ENCODE assay signal across 8 cellular contexts in genomic region chr12:92987846-92988621, GRCh38. TPM values are rescaled to one million over a fixed set of nuclear protein-coding genes. Genes with fewer than 3 reads are reported as not detected.
DNase-seq lines count a peak whose midpoint lies in the region; ATAC-seq and TF ChIP-seq lines count a peak whose summit lies in the region.

No MANE protein-coding gene starts in this region.

- H3K27ac Mint-ChIP-seq in activated T-helper 1 cell treated with anti-CD3 and anti-CD28 coated beads, Interleukin-12 subunit alpha, Interleukin-12 subunit beta, Interleukin-2, Interleukin-4 antibody, amounts not matched to agents 30 ng/mL and 10 ng/mL and 1 ng/mL, durations not matched to agents 14 hours and 24 hours and 36 hours: peak overlapping the region; percentile 79
- H3K27ac Mint-ChIP-seq in mesothelial cell of epicardium: peak overlapping the region; percentile 17

- POLR2A ChIA-PET in RWPE1 (lab: Yijun Ruan, JAX; ENCODE audit: low non-redundant PET): no interaction called here

- H3K36me3 Mint-ChIP-seq in activated T-helper 1 cell treated with anti-CD3 and anti-CD28 coated beads, Interleukin-12 subunit alpha, Interleukin-12 subunit beta, Interleukin-2, Interleukin-4 antibody, amounts not matched to agents 30 ng/mL and 10 ng/mL and 1 ng/mL, durations not matched to agents 14 hours and 24 hours and 36 hours (ENCODE audit: low read depth): no peaks in the 10 kb centered on the region
- no peaks in the 10 kb centered on the region for H3K36me3 Mint-ChIP-seq in mesothelial cell of epicardium

- peak overlapping the region; percentile 62 for H3K4me3 Mint-ChIP-seq in activated T-helper 1 cell treated with anti-CD3 and anti-CD28 coated beads, Interleukin-12 subunit alpha, Interleukin-12 subunit beta, Interleukin-2, Interleukin-4 antibody, amounts not matched to agents 30 ng/mL and 10 ng/mL and 1 ng/mL, durations not matched to agents 14 hours and 24 hours and 36 hours
- no peak overlapping the region for H3K4me3 Mint-ChIP-seq in mesothelial cell of epicardium

- H3K27me3 Mint-ChIP-seq in activated T-helper 1 cell treated with anti-CD3 and anti-CD28 coated beads, Interleukin-12 subunit alpha, Interleukin-12 subunit beta, Interleukin-2, Interleukin-4 antibody, amounts not matched to agents 30 ng/mL and 10 ng/mL and 1 ng/mL, durations not matched to agents 14 hours and 24 hours and 36 hours (ENCODE audit: insufficient read depth): no peaks in the 10 kb centered on the region
- H3K27me3 Mint-ChIP-seq in mesothelial cell of epicardium (ENCODE audit: low read depth): no peaks in the 10 kb centered on the region

- CTCF ChIA-PET in RWPE1 (lab: Yijun Ruan, JAX): interaction anchor here (0.5 to 1.8 kb wide), 22 partner anchors 9 to 1472 kb away, joined by 3 to 18 read pairs (median 4); no protein-coding TSS in a partner anchor

- no peak overlapping the region for H3K4me3 ChIP-seq in foreskin fibroblast (ENCODE audit: low read depth in 1 of 2, low read length in 2 of 2)

- H3K4me1 Mint-ChIP-seq in activated T-helper 1 cell treated with anti-CD3 and anti-CD28 coated beads, Interleukin-12 subunit alpha, Interleukin-12 subunit beta, Interleukin-2, Interleukin-4 antibody, amounts not matched to agents 30 ng/mL and 10 ng/mL and 1 ng/mL, durations not matched to agents 14 hours and 24 hours and 36 hours (ENCODE audit: low read depth): peaks cover 30% of the 10 kb centered on the region
- peaks cover 21% of the 10 kb centered on the region for H3K4me1 Mint-ChIP-seq in mesothelial cell of epicardium

- ATAC-seq in GM21360 (IDR thresholded peaks at IDR 0.05; ENCODE audit: unreplicated experiment): peak; percentile 86
- ATAC-seq in HG03520 (IDR thresholded peaks at IDR 0.05; ENCODE audit: unreplicated experiment): peak; percentile 70

- peak; percentile 48 for DNase-seq in GM10266 (ENCODE audit: extremely low spot score)
- no peak for DNase-seq in activated T-helper 1 cell treated with anti-CD3 and anti-CD28 coated beads, Interleukin-12 subunit alpha, Interleukin-12 subunit beta, Interleukin-2, Interleukin-4 antibody, amounts not matched to agents 30 ng/mL and 10 ng/mL and 1 ng/mL, durations not matched to agents 14 hours and 24 hours and 36 hours (ENCODE audit: low spot score)
- no peak for DNase-seq in mesothelial cell of epicardium (ENCODE audit: low spot score in 2 of 2, unreplicated experiment in 2 of 2)
- DNase-seq in foreskin fibroblast: no peak
- no peak for DNase-seq in NCI-H1930 (lab: John Stamatoyannopoulos, UW)
- no peak for DNase-seq in RWPE1 (ENCODE audit: low spot score)

- intact Hi-C loops in activated T-helper 1 cell treated with anti-CD3 and anti-CD28 coated beads, Interleukin-12 subunit alpha, Interleukin-12 subunit beta, Interleukin-2, Interleukin-4 antibody, amounts not matched to agents 30 ng/mL and 10 ng/mL and 1 ng/mL, durations not matched to agents 14 hours and 24 hours and 36 hours (cut with micrococcal nuclease): loop anchor here (1.0 to 10.0 kb wide), 11 partner anchors 37 to 1605 kb away; no protein-coding TSS in a partner anchor

- no peak overlapping the region for H3K27ac ChIP-seq in RWPE1

- no peaks in the 10 kb centered on the region for H3K9me3 Mint-ChIP-seq in activated T-helper 1 cell treated with anti-CD3 and anti-CD28 coated beads, Interleukin-12 subunit alpha, Interleukin-12 subunit beta, Interleukin-2, Interleukin-4 antibody, amounts not matched to agents 30 ng/mL and 10 ng/mL and 1 ng/mL, durations not matched to agents 14 hours and 24 hours and 36 hours
- peaks cover 8% of the 10 kb centered on the region for H3K9me3 Mint-ChIP-seq in mesothelial cell of epicardium

- no peak for TF ChIP-seq CTCF in GM10266 (IDR thresholded peaks at IDR 0.05; ENCODE audit: control insufficient read depth, insufficient read depth, low read depth, missing control alignments)
- no peak for TF ChIP-seq CTCF in mesothelial cell of epicardium (IDR thresholded peaks at IDR 0.05; ENCODE audit: unreplicated experiment)
- no peak for TF ChIP-seq CTCF in foreskin fibroblast (IDR thresholded peaks at IDR 0.05; ENCODE audit: low read depth, low read length)
- TF ChIP-seq CTCF in RWPE1 (conservative IDR thresholded peaks at IDR 0.05; ENCODE audit: low read depth): no peak

RNA-seq across cellular contexts. Expression of gene EEA1, which starts 58.9 kb away (rescaled TPM):
- 17.5 and 18.8 TPM in 2 replicates for total RNA-seq in activated T-helper 1 cell treated with anti-CD3 and anti-CD28 coated beads, Interleukin-12 subunit alpha, Interleukin-12 subunit beta, Interleukin-2, Interleukin-4 antibody, amounts not matched to agents 30 ng/mL and 10 ng/mL and 1 ng/mL, durations not matched to agents 14 hours and 24 hours and 36 hours
- 26.2 to 28.3 TPM (median 27.8 TPM) in 3 replicates for total RNA-seq in mesothelial cell of epicardium
